9 cellular contexts compared by ENCODE assay signal in genomic region chr13:39942901-39943273, GRCh38.
DNase-seq lines count a peak whose midpoint lies in the region; ATAC-seq and TF ChIP-seq lines count a peak whose summit lies in the region.
"Had no signal": no experiment of that assay in that cellular context is flagged by ENCODE, and none has a peak within 500 bp of the region (broad histone marks: within the 10 kb centered on the region; RNA-seq: fewer than 3 reads in every experiment).

No MANE protein-coding gene starts in this region.

- no peaks in the 10 kb centered on the region for H3K9me3 Mint-ChIP-seq in activated CD4-positive, alpha-beta memory T cell treated with anti-CD3 and anti-CD28 coated beads for 36 hours
- H3K9me3 Mint-ChIP-seq in mesothelial cell of epicardium: peaks cover 20% of the 10 kb centered on the region

- H3K4me3 Mint-ChIP-seq in activated CD4-positive, alpha-beta memory T cell treated with anti-CD3 and anti-CD28 coated beads for 36 hours: no peak overlapping the region
- no peak overlapping the region for H3K4me3 Mint-ChIP-seq in mesothelial cell of epicardium

- peak overlapping the region; percentile 9 for H3K27ac Mint-ChIP-seq in activated CD4-positive, alpha-beta memory T cell treated with anti-CD3 and anti-CD28 coated beads for 36 hours
- no peak overlapping the region for H3K27ac Mint-ChIP-seq in mesothelial cell of epicardium

- ATAC-seq in GM19043 (IDR thresholded peaks at IDR 0.05; ENCODE audit: low read depth, unreplicated experiment) (peak; percentile 100), HG03159 (IDR thresholded peaks at IDR 0.05; ENCODE audit: unreplicated experiment) (peak; percentile 99)

- peaks cover 6% of the 10 kb centered on the region for H3K4me1 Mint-ChIP-seq in activated CD4-positive, alpha-beta memory T cell treated with anti-CD3 and anti-CD28 coated beads for 36 hours (ENCODE audit: low read depth)
- peaks cover 25% of the 10 kb centered on the region for H3K4me1 Mint-ChIP-seq in mesothelial cell of epicardium

- CTCF ChIA-PET in BJ (lab: Yijun Ruan, JAX): interaction anchor here (0.5 to 4.1 kb wide), 35 partner anchors 9 to 834 kb away, joined by 3 to 48 read pairs (median 4); no protein-coding TSS in a partner anchor
- CTCF ChIA-PET in activated CD4-positive, alpha-beta memory T cell treated with anti-CD3 and anti-CD28 coated beads for 36 hours (lab: Charles Lee): interaction anchor here (0.6 to 3.2 kb wide), 62 partner anchors 9 to 884 kb away, joined by 3 to 32 read pairs (median 4); no protein-coding TSS in a partner anchor

- intact Hi-C loops in activated CD4-positive, alpha-beta memory T cell treated with anti-CD3 and anti-CD28 coated beads for 36 hours (cut with micrococcal nuclease): loop anchor here (2.0 kb wide), 3 partner anchors 166 to 740 kb away; no protein-coding TSS in a partner anchor

- DNase-seq in BJ (ENCODE audit: low read depth): no peak
- peak; percentile 60 for DNase-seq in NCI-H69 (lab: John Stamatoyannopoulos, UW)
- DNase-seq in activated CD4-positive, alpha-beta memory T cell treated with anti-CD3 and anti-CD28 coated beads for 36 hours: peak; percentile 78
- DNase-seq in effector CD8-positive, alpha-beta T cell (lab: John Stamatoyannopoulos, UW): peak; percentile 44
- DNase-seq in mesothelial cell of epicardium (ENCODE audit: low spot score in 2 of 2, unreplicated experiment in 2 of 2): peak in 1 of 2 experiments; percentile 50
- DNase-seq in stimulated activated CD8-positive, alpha-beta memory T cell treated with anti-CD3 and anti-CD28 coated beads, Interleukin-4, amount 100 ng/mL, for 24 hours (ENCODE audit: low read depth): peak; percentile 47

- no peaks in the 10 kb centered on the region for H3K36me3 ChIP-seq in BJ (ENCODE audit: control insufficient read depth, insufficient read depth, low read length)

- no peaks in the 10 kb centered on the region for H3K27me3 ChIP-seq in BJ (ENCODE audit: control insufficient read depth, insufficient read depth, low read length)

- no peaks in the 10 kb centered on the region for H3K27me3 Mint-ChIP-seq in activated CD4-positive, alpha-beta memory T cell treated with anti-CD3 and anti-CD28 coated beads for 36 hours
- no peaks in the 10 kb centered on the region for H3K27me3 Mint-ChIP-seq in mesothelial cell of epicardium (ENCODE audit: low read depth)

- POLR2A ChIA-PET in BJ (lab: Charles Lee): no interaction called here
- POLR2A ChIA-PET in activated CD4-positive, alpha-beta memory T cell treated with anti-CD3 and anti-CD28 coated beads for 36 hours (lab: Charles Lee): interaction anchor here (0.7 kb wide), 1 partner anchor 740 kb away, joined by 3 read pairs; no protein-coding TSS in a partner anchor

- TF ChIP-seq CTCF in BJ (IDR thresholded peaks at IDR 0.05; ENCODE audit: insufficient read depth, low read depth, low read length) (peak; percentile 100), mesothelial cell of epicardium (IDR thresholded peaks at IDR 0.05; ENCODE audit: unreplicated experiment) (peak; percentile 49)

- H3K36me3 Mint-ChIP-seq in activated CD4-positive, alpha-beta memory T cell treated with anti-CD3 and anti-CD28 coated beads for 36 hours: no peaks in the 10 kb centered on the region
- H3K36me3 Mint-ChIP-seq in mesothelial cell of epicardium: no peaks in the 10 kb centered on the region

- H3K4me3 ChIP-seq in BJ (ENCODE audit: low read depth, low read length): no peak overlapping the region
- H3K4me3 ChIP-seq: SK-N-MC had no signal
